ENCODE assay signal across 1 cellular context in the genomic region with DNA sequence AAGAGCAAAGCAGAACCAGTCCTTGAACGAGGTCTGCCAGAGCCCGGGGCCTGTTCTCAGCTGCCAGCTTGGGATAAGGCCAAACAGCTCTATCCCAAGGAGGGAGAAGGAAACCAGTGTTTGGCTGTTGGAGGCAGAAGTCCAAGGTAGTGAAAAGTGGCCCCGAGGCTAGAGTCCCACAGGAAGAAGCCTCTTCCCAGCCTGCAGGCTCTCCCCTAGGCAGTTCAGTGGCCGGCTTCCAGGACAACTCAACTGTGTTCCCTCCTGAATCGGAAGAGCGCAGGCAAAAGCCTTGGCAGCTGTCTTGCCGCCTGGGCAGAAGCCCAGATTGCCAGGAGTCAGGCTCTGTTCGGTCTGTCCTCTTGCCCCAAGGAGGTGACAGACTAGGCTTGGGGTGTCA.
TF ChIP-seq lines count a peak whose summit lies in the region.

No MANE protein-coding gene starts in this region.

TF ChIP-seq in HepG2, 621 proteins besides CTCF, POLR2A, EP300 and RAD21:
- TF ChIP-seq, protein P1, sequence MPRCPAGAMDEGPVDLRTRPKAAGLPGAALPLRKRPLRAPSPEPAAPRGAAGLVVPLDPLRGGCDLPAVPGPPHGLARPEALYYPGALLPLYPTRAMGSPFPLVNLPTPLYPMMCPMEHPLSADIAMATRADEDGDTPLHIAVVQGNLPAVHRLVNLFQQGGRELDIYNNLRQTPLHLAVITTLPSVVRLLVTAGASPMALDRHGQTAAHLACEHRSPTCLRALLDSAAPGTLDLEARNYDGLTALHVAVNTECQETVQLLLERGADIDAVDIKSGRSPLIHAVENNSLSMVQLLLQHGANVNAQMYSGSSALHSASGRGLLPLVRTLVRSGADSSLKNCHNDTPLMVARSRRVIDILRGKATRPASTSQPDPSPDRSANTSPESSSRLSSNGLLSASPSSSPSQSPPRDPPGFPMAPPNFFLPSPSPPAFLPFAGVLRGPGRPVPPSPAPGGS (CRISPR knock-in tag; IDR thresholded peaks at IDR 0.05), result no peak
- no peak for TF ChIP-seq ZNF572 (CRISPR knock-in tag; IDR thresholded peaks at IDR 0.05)
- TF ChIP-seq, protein P2, sequence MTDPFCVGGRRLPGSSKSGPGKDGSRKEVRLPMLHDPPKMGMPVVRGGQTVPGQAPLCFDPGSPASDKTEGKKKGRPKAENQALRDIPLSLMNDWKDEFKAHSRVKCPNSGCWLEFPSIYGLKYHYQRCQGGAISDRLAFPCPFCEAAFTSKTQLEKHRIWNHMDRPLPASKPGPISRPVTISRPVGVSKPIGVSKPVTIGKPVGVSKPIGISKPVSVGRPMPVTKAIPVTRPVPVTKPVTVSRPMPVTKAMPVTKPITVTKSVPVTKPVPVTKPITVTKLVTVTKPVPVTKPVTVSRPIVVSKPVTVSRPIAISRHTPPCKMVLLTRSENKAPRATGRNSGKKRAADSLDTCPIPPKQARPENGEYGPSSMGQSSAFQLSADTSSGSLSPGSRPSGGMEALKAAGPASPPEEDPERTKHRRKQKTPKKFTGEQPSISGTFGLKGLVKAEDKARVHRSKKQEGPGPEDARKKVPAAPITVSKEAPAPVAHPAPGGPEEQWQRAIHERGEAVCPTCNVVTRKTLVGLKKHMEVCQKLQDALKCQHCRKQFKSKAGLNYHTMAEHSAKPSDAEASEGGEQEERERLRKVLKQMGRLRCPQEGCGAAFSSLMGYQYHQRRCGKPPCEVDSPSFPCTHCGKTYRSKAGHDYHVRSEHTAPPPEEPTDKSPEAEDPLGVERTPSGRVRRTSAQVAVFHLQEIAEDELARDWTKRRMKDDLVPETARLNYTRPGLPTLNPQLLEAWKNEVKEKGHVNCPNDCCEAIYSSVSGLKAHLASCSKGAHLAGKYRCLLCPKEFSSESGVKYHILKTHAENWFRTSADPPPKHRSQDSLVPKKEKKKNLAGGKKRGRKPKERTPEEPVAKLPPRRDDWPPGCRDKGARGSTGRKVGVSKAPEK (CRISPR knock-in tag; IDR thresholded peaks at IDR 0.05; ENCODE audit: borderline replicate concordance), result no peak
- no peak for TF ChIP-seq ZNF780A (CRISPR knock-in tag; IDR thresholded peaks at IDR 0.05)
- no peak for TF ChIP-seq U2AF2 (IDR thresholded peaks at IDR 0.05; ENCODE audit: low read depth, low read length)
- TF ChIP-seq AKAP8 (CRISPR knock-in tag; IDR thresholded peaks at IDR 0.05), result no peak
TF ChIP-seq in HepG2: peak in this region for 0.
